24 cellular contexts compared by ENCODE assay signal in the genomic region with DNA sequence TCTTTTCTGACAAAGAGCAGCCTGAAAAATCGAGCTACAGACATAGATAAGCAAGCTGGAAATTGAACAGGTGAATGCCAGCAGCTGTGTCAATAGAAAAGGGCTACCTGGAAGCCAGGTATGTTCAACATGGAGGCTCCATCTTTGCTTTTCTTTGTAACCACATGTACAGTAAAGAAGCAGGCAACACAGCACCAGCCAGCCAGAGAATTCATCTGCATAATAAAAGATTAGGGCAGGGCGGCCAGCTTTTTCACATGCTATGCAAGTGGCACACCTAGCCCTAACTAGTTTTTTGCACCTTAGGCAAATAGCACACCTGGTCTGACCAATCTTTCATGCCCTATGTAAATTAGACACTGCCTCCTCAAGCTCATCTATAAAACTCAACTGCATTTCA. TPM values are rescaled to one million over a fixed set of nuclear protein-coding genes. Genes with fewer than 3 reads are reported as not detected.
DNase-seq lines count a peak whose midpoint lies in the region; ATAC-seq and TF ChIP-seq lines count a peak whose summit lies in the region.
"Had no signal": no experiment of that assay in that cellular context is flagged by ENCODE, and none has a peak within 500 bp of the region (broad histone marks: within the 10 kb centered on the region; RNA-seq: fewer than 3 reads in every experiment).

No MANE protein-coding gene starts in this region.

- H3K9ac ChIP-seq in neural progenitor cell, result no peak overlapping the region

- peaks cover 21% of the 10 kb centered on the region for H3K79me2 ChIP-seq in neural progenitor cell (ENCODE audit: low read depth)

- DNase-seq in COLO668 (lab: John Stamatoyannopoulos, UW; ENCODE audit: unreplicated experiment), result peak; percentile 72
- DNase-seq in NCI-H1105 treated with DMSO at 0.1 percent for 48 hours (lab: John Stamatoyannopoulos, UW), result peak; percentile 93
- peak; percentile 87 for DNase-seq in NCI-H345 treated with DMSO at 0.1 percent for 48 hours (lab: John Stamatoyannopoulos, UW; ENCODE audit: unreplicated experiment)
- DNase-seq in epithelial cell of esophagus (ENCODE audit: low read depth), result peak; percentile 88
- DNase-seq in stimulated activated CD4-positive, alpha-beta T cell treated with anti-CD3 and anti-CD28 coated beads, Interleukin-15, amount 100 ng/mL, for 24 hours, result no peak
- no peak for DNase-seq in HuH-7.5 (ENCODE audit: low spot score)
- no peak for DNase-seq in neural progenitor cell (ENCODE audit: low spot score)
- DNase-seq: ACHN; activated CD4-positive, alpha-beta T cell treated with anti-CD3 and anti-CD28 coated beads for 36 hours; activated CD8-positive, alpha-beta memory T cell treated with anti-CD3 and anti-CD28 coated beads, Interleukin-2, amount 10 ng/mL, durations not matched to agents 7 days and 5 days; DMS79 treated with DMSO at 0.1 percent for 48 hours; foreskin fibroblast; IMR-90; islet precursor cell; MG63; natural killer cell; NCI-H226; stimulated activated CD4-positive, alpha-beta T cell treated with anti-CD3 and anti-CD28 coated beads, Interleukin-4, amount 100 ng/mL, for 1 hour had no signal

- H3K36me3 Mint-ChIP-seq in neural progenitor cell, result peaks cover 33% of the 10 kb centered on the region

- no peaks in the 10 kb centered on the region for H3K9me3 ChIP-seq in neural progenitor cell (ENCODE audit: low read depth)
- H3K9me3 ChIP-seq: MG63, prostate gland had no signal

- peaks cover 21% of the 10 kb centered on the region for H3K9me3 Mint-ChIP-seq in neural progenitor cell

- H3K4me1 Mint-ChIP-seq in neural progenitor cell, result no peaks in the 10 kb centered on the region

- no peak for TF ChIP-seq CTCF in epithelial cell of esophagus (IDR thresholded peaks at IDR 0.05; ENCODE audit: insufficient read depth, low read depth, low read length, missing control alignments)
- no peak for TF ChIP-seq CTCF in neural progenitor cell (IDR thresholded peaks at IDR 0.05)

- no peak overlapping the region for H3K27ac Mint-ChIP-seq in neural progenitor cell
- H3K27ac Mint-ChIP-seq: activated CD4-positive, alpha-beta T cell treated with anti-CD3 and anti-CD28 coated beads for 36 hours; activated CD8-positive, alpha-beta memory T cell treated with anti-CD3 and anti-CD28 coated beads, Interleukin-2, amount 10 ng/mL, durations not matched to agents 7 days and 5 days; memory B cell; natural killer cell had no signal

- H3K36me3 ChIP-seq in neural progenitor cell, result no peaks in the 10 kb centered on the region
- H3K36me3 ChIP-seq: MG63, prostate gland had no signal

- H3F3A ChIP-seq in neural progenitor cell (ENCODE audit: low read depth), result no peaks in the 10 kb centered on the region

- H2AFZ ChIP-seq in neural progenitor cell (replicated peaks), result no peak overlapping the region
- H2AFZ ChIP-seq: hepatocyte had no signal

- H3K27ac ChIP-seq in neural progenitor cell, result no peak overlapping the region
- H3K27ac ChIP-seq: C4-2B, hepatocyte, prostate gland had no signal

- no peak for ATAC-seq in GM18502 (IDR thresholded peaks at IDR 0.05; ENCODE audit: poor library complexity, unreplicated experiment)
- ATAC-seq: activated CD4-positive, alpha-beta T cell treated with anti-CD3 and anti-CD28 coated beads for 36 hours; activated CD8-positive, alpha-beta memory T cell treated with anti-CD3 and anti-CD28 coated beads, Interleukin-2, amount 10 ng/mL, durations not matched to agents 7 days and 5 days; natural killer cell; Right ventricle myocardium inferior had no signal

- H3K4me3 ChIP-seq in epithelial cell of esophagus (ENCODE audit: low read length), result no peak overlapping the region
- H3K4me3 ChIP-seq in neural progenitor cell, result no peak overlapping the region
- H3K4me3 ChIP-seq: hepatocyte, MG63, prostate gland had no signal

- no peaks in the 10 kb centered on the region for H3K27me3 ChIP-seq in neural progenitor cell
- H3K27me3 ChIP-seq: hepatocyte, MG63 had no signal

- H4K20me1 ChIP-seq in neural progenitor cell (ENCODE audit: low read depth), result no peaks in the 10 kb centered on the region

- no peaks in the 10 kb centered on the region for H3K27me3 Mint-ChIP-seq in neural progenitor cell (ENCODE audit: insufficient read depth, low read depth)
- H3K27me3 Mint-ChIP-seq: activated CD4-positive, alpha-beta T cell treated with anti-CD3 and anti-CD28 coated beads for 36 hours; activated CD8-positive, alpha-beta memory T cell treated with anti-CD3 and anti-CD28 coated beads, Interleukin-2, amount 10 ng/mL, durations not matched to agents 7 days and 5 days; memory B cell had no signal

- no peak overlapping the region for H3K4me3 Mint-ChIP-seq in neural progenitor cell
- H3K4me3 Mint-ChIP-seq: activated CD4-positive, alpha-beta T cell treated with anti-CD3 and anti-CD28 coated beads for 36 hours; activated CD8-positive, alpha-beta memory T cell treated with anti-CD3 and anti-CD28 coated beads, Interleukin-2, amount 10 ng/mL, durations not matched to agents 7 days and 5 days; memory B cell; natural killer cell had no signal

- H3K4me2 ChIP-seq in neural progenitor cell, result no peak overlapping the region
- H3K4me2 ChIP-seq: hepatocyte had no signal

- H3K4me1 ChIP-seq in neural progenitor cell, result no peaks in the 10 kb centered on the region
- H3K4me1 ChIP-seq: prostate gland had no signal

RNA-seq across cellular contexts. Expression of gene COG5, which starts 25.7 kb away (rescaled TPM):
- 33.3 and 90.5 TPM in 2 replicates for total RNA-seq in neural progenitor cell (ENCODE audit: low replicate concordance)

RNA-seq across cellular contexts. Expression of gene DUS4L, which starts 25.8 kb away (rescaled TPM):
- 21.8 and 24.4 TPM in 2 replicates for total RNA-seq in neural progenitor cell (ENCODE audit: low replicate concordance)

RNA-seq across cellular contexts. Expression of gene BCAP29, which starts 42.0 kb away (rescaled TPM):
- total RNA-seq in neural progenitor cell (ENCODE audit: low replicate concordance), result 52.6 and 103 TPM in 2 replicates

Comparison
In these comparisons a context has a peak if more than half of its experiments do, and no peak if none do; other contexts are left out.
1. DNase-seq: peak in COLO668 (single experiment), NCI-H1105 treated with DMSO at 0.1 percent for 48 hours (single experiment), NCI-H345 treated with DMSO at 0.1 percent for 48 hours (single experiment) and epithelial cell of esophagus (single experiment); none in stimulated activated CD4-positive, alpha-beta T cell treated with anti-CD3 and anti-CD28 coated beads, Interleukin-15, amount 100 ng/mL, for 24 hours (single experiment), HuH-7.5 (single experiment) and neural progenitor cell (single experiment).